In genomic region chr3:177196473-177197040, GRCh38 we compare ENCODE assay signal across 8 cellular contexts. TPM values are rescaled to one million over a fixed set of nuclear protein-coding genes. Genes with fewer than 3 reads are reported as not detected.
DNase-seq lines count a peak whose midpoint lies in the region; ATAC-seq and TF ChIP-seq lines count a peak whose summit lies in the region.

No MANE protein-coding gene starts in this region.

- DNase-seq in AG08395 (ENCODE audit: low spot score) (peak; percentile 48), OCI-LY7 (ENCODE audit: low spot score) (peak; percentile 55), left cardiac atrium (no peak), posterior cingulate gyrus (peak in 6 of 10 donors; percentile 14 to 74 (median 30)), posterior vena cava (ENCODE audit: low spot score) (no peak)

- H3K4me3 ChIP-seq in GM12875 (ENCODE audit: low read depth, low read length) (peak overlapping the region; percentile 88), OCI-LY7 (ENCODE audit: low read depth, low read length, poor library complexity, severe bottlenecking) (peak overlapping the region; percentile 100)

- H2AFZ ChIP-seq in OCI-LY7 (ENCODE audit: low read length), result no peak overlapping the region

- H4K20me1 ChIP-seq in OCI-LY7 (ENCODE audit: insufficient read depth, low read length), result peaks cover 30% of the 10 kb centered on the region

- peak overlapping the region; percentile 83 for H3K4me2 ChIP-seq in OCI-LY7 (ENCODE audit: low read length)

- CTCF ChIA-PET in OCI-LY7 (lab: Charles Lee; ENCODE audit: unreplicated experiment), result interaction anchor here (0.5 kb wide), 1 partner anchor 163 kb away, joined by 3 read pairs; no protein-coding TSS in a partner anchor

- no peaks in the 10 kb centered on the region for H3K9me3 ChIP-seq in OCI-LY7 (ENCODE audit: low read length)

- BruUV-seq in OCI-LY7 (replicated peaks; lab: Mats Ljungman, UMichigan), result no TSS peak

- peaks cover 39% of the 10 kb centered on the region for H3K36me3 ChIP-seq in OCI-LY7 (ENCODE audit: insufficient read depth, low read length)

- peaks cover 56% of the 10 kb centered on the region for H3K4me1 ChIP-seq in OCI-LY7 (ENCODE audit: insufficient read depth, low read length, poor library complexity, severe bottlenecking)

- no peak for TF ChIP-seq CTCF in GM12875 (IDR thresholded peaks at IDR 0.05; ENCODE audit: borderline replicate concordance, insufficient read depth, low read depth, low read length)
- TF ChIP-seq CTCF in OCI-LY7 (conservative IDR thresholded peaks at IDR 0.05; ENCODE audit: low read length), result no peak

- peaks cover 52% of the 10 kb centered on the region for H3K79me2 ChIP-seq in OCI-LY7 (ENCODE audit: insufficient read depth, low read depth, low read length)

- intact Hi-C loops in OCI-LY7 (cut with micrococcal nuclease; ENCODE audit: unreplicated experiment) (loop anchor here (1.0 to 2.0 kb wide), 2 partner anchors 146 to 164 kb away; no protein-coding TSS in a partner anchor), left cardiac atrium (cut with DNase I) (loop anchor here (1.0 to 10.0 kb wide), 5 partner anchors 72 to 1128 kb away; no protein-coding TSS in a partner anchor), posterior cingulate gyrus (cut with DNase I) (loop anchor here (2.0 to 5.0 kb wide), 3 partner anchors 146 to 581 kb away; no protein-coding TSS in a partner anchor), posterior vena cava (cut with DNase I) (loop anchor here (2.0 to 10.0 kb wide), 3 partner anchors 142 to 162 kb away; no protein-coding TSS in a partner anchor)

- peak; percentile 2 for ATAC-seq in left cardiac atrium
- ATAC-seq in HG03280 (IDR thresholded peaks at IDR 0.05; ENCODE audit: unreplicated experiment), result no peak

- POLR2A ChIA-PET in OCI-LY7 (lab: Charles Lee), result interaction anchor here (1.2 to 3.2 kb wide), 6 partner anchors 130 to 164 kb away, joined by 3 to 13 read pairs (median 7); no protein-coding TSS in a partner anchor

- 0 to 1% (median 1%) methylated on average over 37 to 42 of the region's 42 CpGs for WGBS in adipose tissue, 3 donors

- H3K27ac ChIP-seq in OCI-LY7 (ENCODE audit: low read depth, low read length, poor library complexity, severe bottlenecking) (peak overlapping the region; percentile 95), adipose tissue (ENCODE audit: low read depth, low read length) (peak overlapping the region; percentile 87)

- H3K9me2 ChIP-seq in OCI-LY7 (ENCODE audit: insufficient read depth, low read length), result no peaks in the 10 kb centered on the region

RNA-seq across cellular contexts. Expression of gene TBL1XR1, which starts 0.7 kb away (rescaled TPM):
- 103 and 121 TPM in 2 replicates for total RNA-seq in OCI-LY7 (2014; rRNA removed; shearing (Covaris generic))
- total RNA-seq in OCI-LY7 (2022) (158 and 162 TPM in 2 replicates), left cardiac atrium (100 to 1,000 TPM; 118 to 125 TPM), posterior vena cava (100 to 1,000 TPM; 126 to 146 TPM)
- 10 to 100 TPM; 10.8 to 34.0 (median 16.0) TPM for polyA plus RNA-seq in adipose tissue

Comparison
In these comparisons a context has a peak if more than half of its experiments do, and no peak if none do; other contexts are left out.
1. DNase-seq: peak in AG08395 (single experiment), OCI-LY7 (single experiment) and posterior cingulate gyrus (6 of 10); none in left cardiac atrium (single experiment) and posterior vena cava (single experiment).